Comparison of ENCODE assay signal across 8 cellular contexts in the genomic region with DNA sequence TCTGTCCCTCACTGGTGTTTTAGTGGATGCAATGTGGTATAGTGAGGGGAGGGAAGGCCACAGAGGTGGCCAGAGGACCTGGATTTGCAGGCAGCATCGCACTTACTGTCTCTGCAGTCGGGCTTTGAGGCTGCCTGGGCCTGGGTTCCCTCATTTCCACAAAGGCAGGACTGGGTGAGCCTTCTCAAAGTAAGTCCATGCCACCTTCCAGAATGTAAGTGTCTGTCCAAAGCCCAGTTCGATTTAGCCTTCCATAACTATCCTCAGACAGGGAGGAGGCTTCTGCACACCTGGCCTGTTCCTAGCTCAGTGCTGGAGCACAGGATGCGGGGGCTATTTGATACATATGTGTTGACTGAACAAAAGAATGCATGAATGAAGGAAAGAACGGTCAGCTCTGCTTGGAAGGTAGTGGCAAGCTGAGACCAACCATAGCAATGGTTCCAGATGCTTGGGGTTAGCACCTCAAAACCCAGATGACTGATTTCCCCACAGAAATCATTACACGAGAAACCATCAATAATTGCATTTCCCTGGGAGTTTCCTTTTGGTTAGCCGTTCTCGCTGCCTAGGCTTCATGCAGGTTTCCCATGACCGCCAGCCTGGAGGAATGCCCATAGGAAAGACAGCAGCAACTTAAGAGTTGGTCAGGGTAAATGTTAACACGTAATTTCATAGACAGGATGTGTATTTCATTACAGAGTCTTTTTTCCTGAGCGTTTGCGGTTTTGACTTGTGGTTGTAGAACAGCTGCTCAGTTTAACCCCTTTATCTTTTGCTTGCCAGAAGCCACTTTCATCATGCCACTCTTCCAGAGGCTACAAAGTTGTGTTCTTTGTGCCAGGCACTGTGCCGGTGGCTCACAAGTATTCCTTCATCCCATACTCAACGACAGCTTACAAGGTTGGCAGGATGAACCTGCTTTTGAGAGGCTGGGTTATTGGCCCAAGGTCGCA. TPM values are rescaled to one million over a fixed set of nuclear protein-coding genes. Genes with fewer than 3 reads are reported as not detected.
DNase-seq lines count a peak whose midpoint lies in the region; ATAC-seq and TF ChIP-seq lines count a peak whose summit lies in the region.

No MANE protein-coding gene starts in this region.

- no peak for TF ChIP-seq CTCF in osteocyte (IDR thresholded peaks at IDR 0.05)

- H3K27me3 Mint-ChIP-seq in stimulated activated naive CD8-positive, alpha-beta T cell treated with anti-CD3 and anti-CD28 coated beads, Interleukin-15, amount 100 ng/mL, for 72 hours, result no peaks in the 10 kb centered on the region
- no peaks in the 10 kb centered on the region for H3K27me3 Mint-ChIP-seq in osteocyte (ENCODE audit: unreplicated experiment)

- ATAC-seq in HG02763 (IDR thresholded peaks at IDR 0.05; ENCODE audit: unreplicated experiment) (peak; percentile 39), HG02973 (IDR thresholded peaks at IDR 0.05; ENCODE audit: unreplicated experiment) (no peak), GM19467 (IDR thresholded peaks at IDR 0.05; ENCODE audit: unreplicated experiment) (no peak)
- ATAC-seq in stimulated activated naive CD8-positive, alpha-beta T cell treated with anti-CD3 and anti-CD28 coated beads, Interleukin-15, amount 100 ng/mL, for 72 hours, result peak; percentile 59

- H3K27ac Mint-ChIP-seq in stimulated activated naive CD8-positive, alpha-beta T cell treated with anti-CD3 and anti-CD28 coated beads, Interleukin-15, amount 100 ng/mL, for 72 hours, result peak overlapping the region; percentile 60 to 69
- H3K27ac Mint-ChIP-seq in osteocyte (ENCODE audit: unreplicated experiment), result no peak overlapping the region

- DNase-seq in T follicular helper cell (ENCODE audit: low read depth) (peak; percentile 44), dermis blood vessel endothelial cell (peak; percentile 58), osteocyte (ENCODE audit: extremely low spot score, unreplicated experiment) (no peak)
- DNase-seq in stimulated activated naive CD8-positive, alpha-beta T cell treated with anti-CD3 and anti-CD28 coated beads, Interleukin-15, amount 100 ng/mL, for 72 hours, result peak; percentile 45 to 82

- H3K4me1 Mint-ChIP-seq in stimulated activated naive CD8-positive, alpha-beta T cell treated with anti-CD3 and anti-CD28 coated beads, Interleukin-15, amount 100 ng/mL, for 72 hours, result peaks cover 76% of the 10 kb centered on the region
- peaks cover 15% of the 10 kb centered on the region for H3K4me1 Mint-ChIP-seq in osteocyte (ENCODE audit: unreplicated experiment)

- H3K36me3 Mint-ChIP-seq in osteocyte (ENCODE audit: unreplicated experiment), result no peaks in the 10 kb centered on the region

- H3K4me3 ChIP-seq in GM08714 (ENCODE audit: low read length), result peak overlapping the region; percentile 41; the same call in 1 of the 2 replicates

- H3K4me3 Mint-ChIP-seq in stimulated activated naive CD8-positive, alpha-beta T cell treated with anti-CD3 and anti-CD28 coated beads, Interleukin-15, amount 100 ng/mL, for 72 hours, result peak overlapping the region; percentile 85 to 88
- H3K4me3 Mint-ChIP-seq in osteocyte (ENCODE audit: unreplicated experiment), result no peak overlapping the region

- no peaks in the 10 kb centered on the region for H3K9me3 Mint-ChIP-seq in stimulated activated naive CD8-positive, alpha-beta T cell treated with anti-CD3 and anti-CD28 coated beads, Interleukin-15, amount 100 ng/mL, for 72 hours
- H3K9me3 Mint-ChIP-seq in osteocyte (ENCODE audit: unreplicated experiment), result no peaks in the 10 kb centered on the region

RNA-seq across cellular contexts. Expression of a gene that starts 2.7 kb away (rescaled TPM):
- 6.1 TPM in 2 replicates for total RNA-seq in dermis blood vessel endothelial cell
- 12.1 and 15.5 TPM in 2 replicates for total RNA-seq in osteocyte

RNA-seq across cellular contexts. Expression of a gene that starts 33.7 kb away (rescaled TPM):
- total RNA-seq in dermis blood vessel endothelial cell (0.05 and 0.17 TPM in 2 replicates), osteocyte (0.37 and 0.48 TPM in 2 replicates)

Comparison
In these comparisons a context has a peak if more than half of its experiments do, and no peak if none do; other contexts are left out.
1. ATAC-seq: peak in HG02763 (single experiment) and stimulated activated naive CD8-positive, alpha-beta T cell treated with anti-CD3 and anti-CD28 coated beads, Interleukin-15, amount 100 ng/mL, for 72 hours (single experiment); none in HG02973 (single experiment) and GM19467 (single experiment).